8 cellular contexts compared by ENCODE assay signal in genomic region chr20:63957690-63958441, GRCh38. TPM values are rescaled to one million over a fixed set of nuclear protein-coding genes. Genes with fewer than 3 reads are reported as not detected.
A peak's percentile ranks its signal among the peaks of the same experiment; 100 is the strongest.
DNase-seq lines count a peak whose midpoint lies in the region; ATAC-seq and TF ChIP-seq lines count a peak whose summit lies in the region.

No MANE protein-coding gene starts in this region.

- CTCF ChIA-PET in T-cell (lab: Charles Lee) = interaction anchor here in 1 of 2 donors (1.5 kb wide), 1 partner anchor 316 kb away, joined by 6 read pairs; no protein-coding TSS in a partner anchor

- ATAC-seq in T-cell (replicated peaks in 1 of 4) = no peak
- no peak for ATAC-seq in GM19324 (IDR thresholded peaks at IDR 0.05; ENCODE audit: low FRiP score, unreplicated experiment)
- no peak for ATAC-seq in GM18858 (IDR thresholded peaks at IDR 0.05; ENCODE audit: unreplicated experiment)

- H3K36me3 Mint-ChIP-seq in T-cell = no peaks in the 10 kb centered on the region
- no peaks in the 10 kb centered on the region for H3K36me3 Mint-ChIP-seq in glutamatergic neuron (ENCODE audit: unreplicated experiment)

- H3K9me3 Mint-ChIP-seq in T-cell (no peaks in the 10 kb centered on the region), glutamatergic neuron (ENCODE audit: unreplicated experiment) (no peaks in the 10 kb centered on the region)

- TF ChIP-seq CTCF in glutamatergic neuron (IDR thresholded peaks at IDR 0.05; ENCODE audit: partially characterized antibody, unreplicated experiment) = no peak

- H3K4me1 Mint-ChIP-seq in T-cell = peaks cover 27 to 35% (median 28%) of the 10 kb centered on the region in 3 donors
- H3K4me1 Mint-ChIP-seq in glutamatergic neuron (ENCODE audit: low read depth, unreplicated experiment) = peaks cover 7% of the 10 kb centered on the region

- POLR2A ChIA-PET in T-cell (lab: Charles Lee) = no interaction called here

- H3K4me3 Mint-ChIP-seq in T-cell = peak overlapping the region in 1 of 3 donors; percentile 75
- peak overlapping the region; percentile 78 for H3K4me3 Mint-ChIP-seq in glutamatergic neuron (ENCODE audit: unreplicated experiment)

- DNase-seq in activated effector memory CD4-positive, alpha-beta T cell treated with anti-CD3 and anti-CD28 coated beads, Interleukin-2, amount 50 U/mL, for 16 hours = peak; percentile 82
- DNase-seq in activated effector memory CD4-positive, alpha-beta T cell treated with Interleukin-2 at 50 U/mL for 16 hours = no peak
- no peak for DNase-seq in T-cell
- DNase-seq in glutamatergic neuron = no peak
- peak; percentile 61 for DNase-seq in stimulated activated CD4-positive, alpha-beta T cell treated with anti-CD3 and anti-CD28 coated beads, Interleukin-2, amount 100 ng/mL, for 4 hours (ENCODE audit: low read depth)
- no peak for DNase-seq in activated gamma-delta T cell (lab: John Stamatoyannopoulos, UW)

- no peaks in the 10 kb centered on the region for H3K27me3 Mint-ChIP-seq in T-cell
- H3K27me3 Mint-ChIP-seq in glutamatergic neuron (ENCODE audit: unreplicated experiment) = peaks cover 2% of the 10 kb centered on the region

- peak overlapping the region; percentile 77 to 91 for H3K27ac Mint-ChIP-seq in T-cell
- H3K27ac Mint-ChIP-seq in glutamatergic neuron (ENCODE audit: unreplicated experiment) = peak overlapping the region; percentile 64

RNA-seq across cellular contexts. Expression of gene UCKL1, which starts 1.6 kb away (rescaled TPM):
- 10 to 100 TPM; 40.6 to 72.3 (median 67.0) TPM for total RNA-seq in T-cell
- 130 TPM for total RNA-seq in glutamatergic neuron (ENCODE audit: unreplicated experiment)

RNA-seq across cellular contexts. Expression of gene ZNF512B, which starts 11.9 kb away (rescaled TPM):
- total RNA-seq in T-cell (10 to 100 TPM; 22.7 to 26.3 (median 25.1) TPM), glutamatergic neuron (ENCODE audit: unreplicated experiment) (32.2 TPM)

RNA-seq across cellular contexts. Expression of gene SAMD10, which starts 21.6 kb away (rescaled TPM):
- total RNA-seq in T-cell (10 to 100 TPM; 16.1 to 30.8 (median 17.7) TPM), glutamatergic neuron (ENCODE audit: unreplicated experiment) (3.1 TPM)

RNA-seq across cellular contexts. Expression of gene PRPF6, which starts 23.1 kb away (rescaled TPM):
- total RNA-seq in T-cell (100 to 1,000 TPM in 1 of 5 donors, 10 to 100 TPM in 4; 59.8 to 106 (median 83.5) TPM), glutamatergic neuron (ENCODE audit: unreplicated experiment) (60.9 TPM)

Comparison
In these comparisons a context has a peak if more than half of its experiments do, and no peak if none do; other contexts are left out.
1. DNase-seq: peak in activated effector memory CD4-positive, alpha-beta T cell treated with anti-CD3 and anti-CD28 coated beads, Interleukin-2, amount 50 U/mL, for 16 hours (single experiment) and stimulated activated CD4-positive, alpha-beta T cell treated with anti-CD3 and anti-CD28 coated beads, Interleukin-2, amount 100 ng/mL, for 4 hours (single experiment); none in activated effector memory CD4-positive, alpha-beta T cell treated with Interleukin-2 at 50 U/mL for 16 hours (single experiment), T-cell (0 of 34), glutamatergic neuron (single experiment) and activated gamma-delta T cell (single experiment).